In genomic region chr1:200405273-200405672, GRCh38 we compare ENCODE assay signal across 2 cellular contexts.
A peak's percentile ranks its signal among the peaks of the same experiment; 100 is the strongest.
TF ChIP-seq lines count a peak whose summit lies in the region.

No MANE protein-coding gene starts in this region.

TF ChIP-seq in GM12878, 131 proteins besides CTCF, POLR2A, EP300 and RAD21:
- TF ChIP-seq, protein P1, sequence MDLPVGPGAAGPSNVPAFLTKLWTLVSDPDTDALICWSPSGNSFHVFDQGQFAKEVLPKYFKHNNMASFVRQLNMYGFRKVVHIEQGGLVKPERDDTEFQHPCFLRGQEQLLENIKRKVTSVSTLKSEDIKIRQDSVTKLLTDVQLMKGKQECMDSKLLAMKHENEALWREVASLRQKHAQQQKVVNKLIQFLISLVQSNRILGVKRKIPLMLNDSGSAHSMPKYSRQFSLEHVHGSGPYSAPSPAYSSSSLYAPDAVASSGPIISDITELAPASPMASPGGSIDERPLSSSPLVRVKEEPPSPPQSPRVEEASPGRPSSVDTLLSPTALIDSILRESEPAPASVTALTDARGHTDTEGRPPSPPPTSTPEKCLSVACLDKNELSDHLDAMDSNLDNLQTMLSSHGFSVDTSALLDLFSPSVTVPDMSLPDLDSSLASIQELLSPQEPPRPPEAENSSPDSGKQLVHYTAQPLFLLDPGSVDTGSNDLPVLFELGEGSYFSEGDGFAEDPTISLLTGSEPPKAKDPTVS (IDR thresholded peaks at IDR 0.05; ENCODE audit: low read depth, low read length) = no peak
- TF ChIP-seq SP1 (IDR thresholded peaks at IDR 0.05; ENCODE audit: low read depth, low read length) (no peak), CEBPB (IDR thresholded peaks at IDR 0.05; ENCODE audit: borderline replicate concordance in 1 of 2, low read depth in 2 of 2, low read length in 2 of 2) (no peak), ZNF217 (IDR thresholded peaks at IDR 0.05) (no peak), E2F8 (IDR thresholded peaks at IDR 0.05; ENCODE audit: low read depth, partially characterized antibody) (no peak), ZZZ3 (IDR thresholded peaks at IDR 0.05; ENCODE audit: control insufficient read depth, insufficient read length, low read depth) (no peak), EED (IDR thresholded peaks at IDR 0.05; ENCODE audit: low read depth) (no peak), IKZF2 (IDR thresholded peaks at IDR 0.05) (no peak), RBBP5 (conservative IDR thresholded peaks at IDR 0.05) (no peak), NR2C1 (IDR thresholded peaks at IDR 0.05) (no peak), KDM1A (IDR thresholded peaks at IDR 0.05; ENCODE audit: borderline replicate concordance) (no peak), NR2C2 (IDR thresholded peaks at IDR 0.05; ENCODE audit: borderline replicate concordance, control insufficient read depth, insufficient read length, low read depth) (no peak), YBX1 (IDR thresholded peaks at IDR 0.05) (no peak), RB1 (IDR thresholded peaks at IDR 0.05; ENCODE audit: borderline replicate concordance) (no peak), MTA3 (IDR thresholded peaks at IDR 0.05; ENCODE audit: borderline replicate concordance, low read length) (no peak), ZSCAN29 (IDR thresholded peaks at IDR 0.05) (no peak)
- TF ChIP-seq, protein P2, sequence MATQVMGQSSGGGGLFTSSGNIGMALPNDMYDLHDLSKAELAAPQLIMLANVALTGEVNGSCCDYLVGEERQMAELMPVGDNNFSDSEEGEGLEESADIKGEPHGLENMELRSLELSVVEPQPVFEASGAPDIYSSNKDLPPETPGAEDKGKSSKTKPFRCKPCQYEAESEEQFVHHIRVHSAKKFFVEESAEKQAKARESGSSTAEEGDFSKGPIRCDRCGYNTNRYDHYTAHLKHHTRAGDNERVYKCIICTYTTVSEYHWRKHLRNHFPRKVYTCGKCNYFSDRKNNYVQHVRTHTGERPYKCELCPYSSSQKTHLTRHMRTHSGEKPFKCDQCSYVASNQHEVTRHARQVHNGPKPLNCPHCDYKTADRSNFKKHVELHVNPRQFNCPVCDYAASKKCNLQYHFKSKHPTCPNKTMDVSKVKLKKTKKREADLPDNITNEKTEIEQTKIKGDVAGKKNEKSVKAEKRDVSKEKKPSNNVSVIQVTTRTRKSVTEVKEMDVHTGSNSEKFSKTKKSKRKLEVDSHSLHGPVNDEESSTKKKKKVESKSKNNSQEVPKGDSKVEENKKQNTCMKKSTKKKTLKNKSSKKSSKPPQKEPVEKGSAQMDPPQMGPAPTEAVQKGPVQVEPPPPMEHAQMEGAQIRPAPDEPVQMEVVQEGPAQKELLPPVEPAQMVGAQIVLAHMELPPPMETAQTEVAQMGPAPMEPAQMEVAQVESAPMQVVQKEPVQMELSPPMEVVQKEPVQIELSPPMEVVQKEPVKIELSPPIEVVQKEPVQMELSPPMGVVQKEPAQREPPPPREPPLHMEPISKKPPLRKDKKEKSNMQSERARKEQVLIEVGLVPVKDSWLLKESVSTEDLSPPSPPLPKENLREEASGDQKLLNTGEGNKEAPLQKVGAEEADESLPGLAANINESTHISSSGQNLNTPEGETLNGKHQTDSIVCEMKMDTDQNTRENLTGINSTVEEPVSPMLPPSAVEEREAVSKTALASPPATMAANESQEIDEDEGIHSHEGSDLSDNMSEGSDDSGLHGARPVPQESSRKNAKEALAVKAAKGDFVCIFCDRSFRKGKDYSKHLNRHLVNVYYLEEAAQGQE (IDR thresholded peaks at IDR 0.05; ENCODE audit: low read depth, low read length) = no peak
- TF ChIP-seq, protein P3, sequence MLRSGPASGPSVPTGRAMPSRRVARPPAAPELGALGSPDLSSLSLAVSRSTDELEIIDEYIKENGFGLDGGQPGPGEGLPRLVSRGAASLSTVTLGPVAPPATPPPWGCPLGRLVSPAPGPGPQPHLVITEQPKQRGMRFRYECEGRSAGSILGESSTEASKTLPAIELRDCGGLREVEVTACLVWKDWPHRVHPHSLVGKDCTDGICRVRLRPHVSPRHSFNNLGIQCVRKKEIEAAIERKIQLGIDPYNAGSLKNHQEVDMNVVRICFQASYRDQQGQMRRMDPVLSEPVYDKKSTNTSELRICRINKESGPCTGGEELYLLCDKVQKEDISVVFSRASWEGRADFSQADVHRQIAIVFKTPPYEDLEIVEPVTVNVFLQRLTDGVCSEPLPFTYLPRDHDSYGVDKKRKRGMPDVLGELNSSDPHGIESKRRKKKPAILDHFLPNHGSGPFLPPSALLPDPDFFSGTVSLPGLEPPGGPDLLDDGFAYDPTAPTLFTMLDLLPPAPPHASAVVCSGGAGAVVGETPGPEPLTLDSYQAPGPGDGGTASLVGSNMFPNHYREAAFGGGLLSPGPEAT (IDR thresholded peaks at IDR 0.05; ENCODE audit: low read depth) = no peak

TF ChIP-seq in liver, 16 proteins besides CTCF, POLR2A, EP300 and RAD21 (continued from another document):
- peak; percentile 70 for TF ChIP-seq YY1 (IDR thresholded peaks at IDR 0.05)
- peak; percentile 16 for TF ChIP-seq SP1 (IDR thresholded peaks at IDR 0.05)
- peak; percentile 40 to 66 for TF ChIP-seq HNF4A (conservative IDR thresholded peaks at IDR 0.05)
- no peak for TF ChIP-seq TAF1 (conservative IDR thresholded peaks at IDR 0.05)
- no peak for TF ChIP-seq NR2F2 (IDR thresholded peaks at IDR 0.05)
- no peak for TF ChIP-seq GABPA (IDR thresholded peaks at IDR 0.05 in 1 of 2, conservative IDR thresholded peaks at IDR 0.05 in 1 of 2)
- peak in 1 of 2 donors; percentile 21 for TF ChIP-seq RXRA (IDR thresholded peaks at IDR 0.05)
- no peak for TF ChIP-seq EGR1 (IDR thresholded peaks at IDR 0.05; ENCODE audit: low read depth in 2 of 2)
- TF ChIP-seq JUND (IDR thresholded peaks at IDR 0.05) = peak; percentile 28 to 60
- peak; percentile 12 for TF ChIP-seq ATF3 (IDR thresholded peaks at IDR 0.05)
- TF ChIP-seq, protein P2 (IDR thresholded peaks at IDR 0.05) = peak; percentile 22
